ENCODE assay signal across 8 cellular contexts in genomic region chr13:33205804-33206221, GRCh38.
A peak's percentile ranks its signal among the peaks of the same experiment; 100 is the strongest.
DNase-seq lines count a peak whose midpoint lies in the region; ATAC-seq and TF ChIP-seq lines count a peak whose summit lies in the region.

No MANE protein-coding gene starts in this region.

- H3K4me3 ChIP-seq in brain microvascular endothelial cell (ENCODE audit: low read depth, low read length) (peak overlapping the region; percentile 42), rectal smooth muscle tissue (ENCODE audit: low read length) (peak overlapping the region; percentile 67)

- in situ Hi-C loops in brain microvascular endothelial cell (cut with HindIII; ENCODE audit: low pct_ligation_motif_present, low sequenced_read_pairs) = no loop called here

- DNase-seq in brain microvascular endothelial cell (peak; percentile 83), NCI-H1417 treated with DMSO at 0.1 percent for 48 hours (lab: John Stamatoyannopoulos, UW) (no peak), NCI-H2081 (lab: John Stamatoyannopoulos, UW) (no peak)
- no peak for DNase-seq in stimulated activated CD4-positive, alpha-beta T cell treated with anti-CD3 and anti-CD28 coated beads, Interleukin-15, amount 100 ng/mL, for 24 hours

- H3K27ac ChIP-seq in brain microvascular endothelial cell = peak overlapping the region; percentile 94
- H3K27ac ChIP-seq in rectal smooth muscle tissue (ENCODE audit: low read depth, low read length) = peak overlapping the region; percentile 97

- H3K9ac ChIP-seq in rectal smooth muscle tissue (ENCODE audit: low read length) = no peak overlapping the region

- no peak for TF ChIP-seq CTCF in brain microvascular endothelial cell (IDR thresholded peaks at IDR 0.05; ENCODE audit: low read depth, low read length, missing control alignments)

- peak; percentile 45 for ATAC-seq in GM18868 (IDR thresholded peaks at IDR 0.05; ENCODE audit: unreplicated experiment)
- peak; percentile 33 for ATAC-seq in HG03060 (IDR thresholded peaks at IDR 0.05; ENCODE audit: low read depth, unreplicated experiment)
- no peak for ATAC-seq in HG03139 (IDR thresholded peaks at IDR 0.05; ENCODE audit: unreplicated experiment)

- H3K4me1 ChIP-seq in rectal smooth muscle tissue (ENCODE audit: control insufficient read depth, insufficient read depth, low read length) = peaks cover 52% of the 10 kb centered on the region

- H3K27me3 ChIP-seq in brain microvascular endothelial cell (replicated peaks) (no peaks in the 10 kb centered on the region), rectal smooth muscle tissue (ENCODE audit: control insufficient read depth, insufficient read depth, low read length) (no peaks in the 10 kb centered on the region)

- H3K36me3 ChIP-seq in brain microvascular endothelial cell (replicated peaks) (peaks cover 5% of the 10 kb centered on the region), rectal smooth muscle tissue (ENCODE audit: control insufficient read depth, insufficient read depth, low read length) (no peaks in the 10 kb centered on the region)
